In genomic region chr3:63855333-63855940, GRCh38 we compare ENCODE assay signal across 15 cellular contexts.
A peak's percentile ranks its signal among the peaks of the same experiment; 100 is the strongest.
DNase-seq lines count a peak whose midpoint lies in the region; ATAC-seq, FAIRE-seq and TF ChIP-seq lines count a peak whose summit lies in the region.
"Had no signal": no experiment of that assay in that cellular context is flagged by ENCODE, and none has a peak within 500 bp of the region (broad histone marks: within the 10 kb centered on the region; RNA-seq: fewer than 3 reads in every experiment).

No MANE protein-coding gene starts in this region.

- no peaks in the 10 kb centered on the region for H3K27me3 ChIP-seq in HL-60 (ENCODE audit: insufficient read depth, poor library complexity, severe bottlenecking)
- H3K27me3 ChIP-seq in HAP-1 (ENCODE audit: low read depth) = no peaks in the 10 kb centered on the region
- H3K27me3 ChIP-seq: upper lobe of right lung had no signal

- no peaks in the 10 kb centered on the region for H3K36me3 ChIP-seq in HAP-1 (replicated peaks)
- H3K36me3 ChIP-seq: upper lobe of right lung had no signal

- TF ChIP-seq CTCF in HL-60 (IDR thresholded peaks at IDR 0.05; ENCODE audit: insufficient read depth, low read length) = no peak

- H3K4me1 ChIP-seq in HAP-1 = peaks cover 9% of the 10 kb centered on the region
- H3K4me1 ChIP-seq: upper lobe of right lung had no signal

- H3K4me3 ChIP-seq in HL-60 (replicated peaks; ENCODE audit: insufficient read depth, low read length) (no peak overlapping the region), HAP-1 (no peak overlapping the region)
- H3K4me3 ChIP-seq: upper lobe of right lung had no signal

- no peaks in the 10 kb centered on the region for H3K9me3 ChIP-seq in HAP-1
- H3K9me3 ChIP-seq: upper lobe of right lung had no signal

- peak; percentile 42 for FAIRE-seq in GM19239 (lab: Jason Lieb, UNC)

- DNase-seq in GM19239 (ENCODE audit: insufficient read length, low spot score) (no peak), HL-60 (ENCODE audit: low read depth in 1 of 2, low spot score in 1 of 2) (peak; percentile 16 to 27), iPS-NIHi11 (ENCODE audit: low spot score) (peak; percentile 27), HAP-1 (ENCODE audit: low spot score in 2 of 2) (no peak), putamen (ENCODE audit: low spot score) (no peak)
- DNase-seq: activated B cell treated with CpG ODN at 0.5 μM for 24 hours; central memory CD4-positive, alpha-beta T cell; naive B cell; stimulated activated naive CD4-positive, alpha-beta T cell; upper lobe of right lung had no signal

- H3K27ac ChIP-seq in HL-60 (replicated peaks) (no peak overlapping the region), angular gyrus (ENCODE audit: low read depth, low read length) (peak overlapping the region; percentile 29)
- H3K27ac ChIP-seq: upper lobe of right lung had no signal

- ATAC-seq in GM18870 (IDR thresholded peaks at IDR 0.05; ENCODE audit: unreplicated experiment) = no peak
- ATAC-seq in HG02884 (IDR thresholded peaks at IDR 0.05; ENCODE audit: unreplicated experiment) = no peak
- ATAC-seq: activated naive CD4-positive, alpha-beta T cell treated with anti-CD3 and anti-CD28 coated beads, Interleukin-2, amount 50 U/mL, for 72 hours; Right ventricle myocardium inferior; upper lobe of right lung had no signal

- in situ Hi-C loops in HAP-1 (cut with MboI; ENCODE audit: low sequenced_read_pairs) = no loop called here

Comparison
In these comparisons a context has a peak if more than half of its experiments do, and no peak if none do; other contexts are left out.
1. DNase-seq: peak in HL-60 (2 of 2) and iPS-NIHi11 (single experiment); none in GM19239 (single experiment), HAP-1 (0 of 2) and putamen (single experiment).